1 cellular context compared by ENCODE assay signal in genomic region chr11:14499560-14500180, GRCh38.
TF ChIP-seq lines count a peak whose summit lies in the region.

TSS of gene COPB1 (minus strand) at chr11:14499811. CDS start at chr11:14498928, 883 bp downstream.

TF ChIP-seq in K562, 482 proteins besides CTCF, POLR2A, EP300 and RAD21 (continued from another document and continues in another):
- TF ChIP-seq RNF219 (CRISPR knock-in tag; IDR thresholded peaks at IDR 0.05) (no peak), SRSF9 (IDR thresholded peaks at IDR 0.05; ENCODE audit: borderline replicate concordance, low read depth, low read length) (no peak), TOE1 (IDR thresholded peaks at IDR 0.05; ENCODE audit: borderline replicate concordance) (peak; percentile 63; the same call in 1 of the 2 replicates), TOE1 (CRISPR knock-in tag; IDR thresholded peaks at IDR 0.05; ENCODE audit: borderline replicate concordance, low read depth) (no peak), NONO (IDR thresholded peaks at IDR 0.05; ENCODE audit: low read depth in 2 of 2, low read length in 1 of 2) (no peak), RBFOX2 (IDR thresholded peaks at IDR 0.05; ENCODE audit: low read depth, low read length) (peak; percentile 95), FOXA3 (CRISPR knock-in tag; conservative IDR thresholded peaks at IDR 0.05 in 1 of 2, IDR thresholded peaks at IDR 0.05 in 1 of 2) (0 out of 4 replicates have a peak, but pooled peaks of 1 of the 2 experiments have one; percentile 8), ZKSCAN1 (IDR thresholded peaks at IDR 0.05; ENCODE audit: low read depth, low read length) (0 out of 2 replicates have a peak, but pooled peaks have one; percentile 31), BCL6 (CRISPR knock-in tag; IDR thresholded peaks at IDR 0.05) (no peak), ZNF511 (CRISPR knock-in tag; IDR thresholded peaks at IDR 0.05) (peak; percentile 84; the same call in 1 of the 2 replicates), NRF1 (conservative IDR thresholded peaks at IDR 0.05 in 1 of 2, IDR thresholded peaks at IDR 0.05 in 1 of 2) (peak; percentile 86 to 89), ZBTB11 (CRISPR knock-in tag; IDR thresholded peaks at IDR 0.05) (no peak; a peak in 1 of 6 replicates), REST (CRISPR knock-in tag; IDR thresholded peaks at IDR 0.05; ENCODE audit: low read depth) (no peak), ZZZ3 (IDR thresholded peaks at IDR 0.05) (0 out of 2 replicates have a peak, but pooled peaks have one; percentile 12), TBP (optimal IDR thresholded peaks at IDR 0.05; ENCODE audit: low read depth, low read length) (peak; percentile 79), STAT6 (CRISPR knock-in tag; IDR thresholded peaks at IDR 0.05) (peak; percentile 49; the same call in 1 of the 2 replicates), ARID4B (CRISPR knock-in tag; IDR thresholded peaks at IDR 0.05) (peak; percentile 83), E2F6 (IDR thresholded peaks at IDR 0.05; ENCODE audit: borderline replicate concordance in 1 of 2, extremely low read depth in 1 of 2, insufficient read depth in 1 of 2, insufficient read length in 1 of 2, low read depth in 1 of 2, low read length in 1 of 2, poor library complexity in 1 of 2, severe bottlenecking in 1 of 2) (no peak), POLR2B (IDR thresholded peaks at IDR 0.05; ENCODE audit: low read depth, partially characterized antibody) (peak; percentile 94), DEAF1 (CRISPR knock-in tag; IDR thresholded peaks at IDR 0.05) (no peak), MEIS2 (IDR thresholded peaks at IDR 0.05; ENCODE audit: partially characterized antibody) (no peak), MAZ (CRISPR knock-in tag; conservative IDR thresholded peaks at IDR 0.05 in 1 of 2, IDR thresholded peaks at IDR 0.05 in 1 of 2) (peak; percentile 43 to 78; a peak in 3 of 4 replicates), FOXK1 (CRISPR knock-in tag; IDR thresholded peaks at IDR 0.05; ENCODE audit: borderline replicate concordance) (no peak), ZNF512 (tag; IDR thresholded peaks at IDR 0.05) (no peak), TAF7 (tag; IDR thresholded peaks at IDR 0.05) (peak; percentile 58), ZNF780A (CRISPR knock-in tag; IDR thresholded peaks at IDR 0.05) (no peak), ZNF143 (CRISPR knock-in tag; IDR thresholded peaks at IDR 0.05) (no peak), CREB1 (IDR thresholded peaks at IDR 0.05) (peak; percentile 76), CREB1 (CRISPR knock-in tag; IDR thresholded peaks at IDR 0.05) (peak; percentile 69), IFI16 (CRISPR knock-in tag; IDR thresholded peaks at IDR 0.05) (no peak), FOXM1 (IDR thresholded peaks at IDR 0.05; ENCODE audit: low read depth) (no peak; the same call in 1 of the 2 replicates), FOXM1 (CRISPR knock-in tag; IDR thresholded peaks at IDR 0.05; ENCODE audit: low read depth) (no peak), SRSF7 (optimal IDR thresholded peaks at IDR 0.05; ENCODE audit: low read depth, low read length) (no peak), FOXJ3 (CRISPR knock-in tag; IDR thresholded peaks at IDR 0.05) (no peak), MTA3 (IDR thresholded peaks at IDR 0.05; ENCODE audit: borderline replicate concordance) (peak; percentile 99)
